In the genomic region with DNA sequence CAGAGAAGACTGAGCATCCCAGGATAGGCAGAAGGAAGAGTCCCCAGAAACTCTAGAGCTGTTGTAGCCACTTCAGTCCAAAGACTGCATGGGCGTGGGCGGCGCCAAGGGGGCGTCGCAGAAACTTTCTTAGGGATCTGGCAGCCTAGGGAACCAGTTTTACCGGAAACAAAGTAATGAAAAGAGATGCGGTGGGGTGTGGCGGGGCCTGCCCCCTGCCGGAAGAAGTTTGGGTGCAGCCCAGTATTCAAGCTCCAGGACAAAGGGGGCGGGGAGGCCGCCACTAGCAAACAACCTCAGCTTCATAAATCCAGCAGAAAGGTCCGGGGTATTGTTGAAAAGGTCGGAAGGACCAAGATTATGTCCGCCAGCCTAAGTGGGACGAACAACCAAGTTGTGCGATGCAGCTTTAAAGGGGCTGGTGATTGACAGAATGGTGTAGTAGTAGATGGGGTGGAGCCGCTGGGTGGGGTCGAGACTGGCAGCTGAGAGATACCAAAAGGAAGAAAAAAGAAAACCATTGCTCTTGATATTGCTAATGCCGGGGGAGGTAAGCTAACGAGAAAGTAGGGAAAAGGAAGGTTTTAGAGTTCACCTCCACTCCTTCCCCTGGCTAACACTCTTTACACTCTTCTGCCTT, we compare ENCODE assay signal across 8 cellular contexts.
DNase-seq lines count a peak whose midpoint lies in the region; ATAC-seq, FAIRE-seq and TF ChIP-seq lines count a peak whose summit lies in the region.

No MANE protein-coding gene starts in this region.

- H3K36me3 ChIP-seq in CD4-positive, CD25-positive, alpha-beta regulatory T cell (ENCODE audit: control insufficient read depth, insufficient read depth, low read length) = no peaks in the 10 kb centered on the region
- H3K36me3 ChIP-seq in K562 (ENCODE audit: control insufficient read depth, insufficient read depth, low read length) = no peaks in the 10 kb centered on the region

- POLR2A ChIA-PET in T-cell (lab: Charles Lee) (no interaction called here), K562 (lab: Yijun Ruan, JAX) (no interaction called here)

- H3K27me3 Mint-ChIP-seq in CD4-positive, CD25-positive, alpha-beta regulatory T cell = no peaks in the 10 kb centered on the region
- peaks cover 0 to 5% of the 10 kb centered on the region in 2 donors for H3K27me3 Mint-ChIP-seq in T-cell

- TF ChIP-seq EP300 in K562 (IDR thresholded peaks at IDR 0.05; ENCODE audit: low read length) = no peak

- BruUV-seq in K562 (replicated peaks; lab: Mats Ljungman, UMichigan) = no TSS peak

- TF ChIP-seq RAD21 in K562 (CRISPR knock-in tag; conservative IDR thresholded peaks at IDR 0.05 in 1 of 2, IDR thresholded peaks at IDR 0.05 in 1 of 2) = no peak

- H3K4me1 ChIP-seq in CD4-positive, CD25-positive, alpha-beta regulatory T cell (ENCODE audit: control insufficient read depth, insufficient read depth, low read length, poor library complexity, severe bottlenecking) = peaks cover 3% of the 10 kb centered on the region
- no peaks in the 10 kb centered on the region for H3K4me1 ChIP-seq in K562 (replicated peaks in 1 of 2; ENCODE audit: control insufficient read depth in 2 of 2, insufficient read depth in 2 of 2, low read length in 2 of 2)

- no peaks in the 10 kb centered on the region for H3K36me3 Mint-ChIP-seq in CD4-positive, CD25-positive, alpha-beta regulatory T cell
- no peaks in the 10 kb centered on the region for H3K36me3 Mint-ChIP-seq in T-cell

- peak overlapping the region; percentile 68 for H2AFZ ChIP-seq in K562 (ENCODE audit: low read depth, low read length)

- peaks cover 4 to 32% (median 11%) of the 10 kb centered on the region in 4 donors for H3K4me1 Mint-ChIP-seq in CD4-positive, CD25-positive, alpha-beta regulatory T cell
- peaks cover 10 to 28% (median 10%) of the 10 kb centered on the region in 3 donors for H3K4me1 Mint-ChIP-seq in T-cell

- no peak overlapping the region for H3K9ac ChIP-seq in K562 (ENCODE audit: insufficient read depth in 1 of 2, low read depth in 2 of 2, low read length in 2 of 2)

- no peak for FAIRE-seq in K562 (lab: Jason Lieb, UNC)

- peak in 2 of 3 experiments; percentile 32 to 37; a peak in 4 of 6 replicates for TF ChIP-seq CTCF in K562 (IDR thresholded peaks at IDR 0.05 in 2 of 3, conservative IDR thresholded peaks at IDR 0.05 in 1 of 3; ENCODE audit: insufficient read depth in 2 of 3, low read depth in 1 of 3, low read length in 3 of 3)

- peak; percentile 72 to 78 for ATAC-seq in CD4-positive, CD25-positive, alpha-beta regulatory T cell (ENCODE audit: low read depth in 2 of 2)
- ATAC-seq in GM19351 (IDR thresholded peaks at IDR 0.05; ENCODE audit: unreplicated experiment) = peak; percentile 78
- peak; percentile 70 for ATAC-seq in HG03439 (IDR thresholded peaks at IDR 0.05; ENCODE audit: unreplicated experiment)
- peak; percentile 71 to 83 (median 75) for ATAC-seq in T-cell (replicated peaks in 1 of 4)
- ATAC-seq in K562 = peak; percentile 89

- peak overlapping the region; percentile 46 for H3K4me2 ChIP-seq in K562 (ENCODE audit: insufficient read depth, low read length)

- no peaks in the 10 kb centered on the region for H3K27me3 ChIP-seq in CD4-positive, CD25-positive, alpha-beta regulatory T cell (ENCODE audit: control insufficient read depth, insufficient read depth, low read length)
- no peaks in the 10 kb centered on the region for H3K27me3 ChIP-seq in K562 (ENCODE audit: control insufficient read depth in 2 of 2, insufficient read depth in 2 of 2, low read length in 2 of 2)

- intact Hi-C loops in K562 (cut with micrococcal nuclease) = no loop called here

- CTCF ChIA-PET in T-cell (lab: Charles Lee) (no interaction called here), K562 (lab: Yijun Ruan, JAX; ENCODE audit: low intra/inter-chr PET ratio) (no interaction called here)

- H3K9me1 ChIP-seq in K562 (ENCODE audit: control insufficient read depth, insufficient read depth, low read length) = no peaks in the 10 kb centered on the region

- no peaks in the 10 kb centered on the region for H3K9me3 Mint-ChIP-seq in CD4-positive, CD25-positive, alpha-beta regulatory T cell
- peaks cover 0 to under 1% (median 0%) of the 10 kb centered on the region in 3 donors for H3K9me3 Mint-ChIP-seq in T-cell

- no peaks in the 10 kb centered on the region for H3K79me2 ChIP-seq in K562 (ENCODE audit: control insufficient read depth, insufficient read depth, low read length)

- peak overlapping the region; percentile 91 for H3K4me3 ChIP-seq in CD4-positive, CD25-positive, alpha-beta regulatory T cell (ENCODE audit: low read depth, low read length)
- H3K4me3 ChIP-seq in K562 = peak overlapping the region; percentile 36

- H3K9me3 ChIP-seq in CD4-positive, CD25-positive, alpha-beta regulatory T cell (ENCODE audit: control insufficient read depth in 2 of 2, low read length in 2 of 2) = no peaks in the 10 kb centered on the region
- H3K9me3 ChIP-seq in K562 (replicated peaks; ENCODE audit: control insufficient read depth, insufficient read depth, low read depth, low read length) = no peaks in the 10 kb centered on the region

- peak overlapping the region; percentile 33 for H3K27ac ChIP-seq in CD4-positive, CD25-positive, alpha-beta regulatory T cell (ENCODE audit: insufficient read depth, low read length, poor library complexity, severe bottlenecking)
- H3K27ac ChIP-seq in K562 (ENCODE audit: extremely low read depth, low read depth, low read length) = no peak overlapping the region

- no peak for TF ChIP-seq POLR2A in K562 (conservative IDR thresholded peaks at IDR 0.05)

- in situ Hi-C loops in K562 (cut with MboI) = no loop called here

- H3K4me3 Mint-ChIP-seq in CD4-positive, CD25-positive, alpha-beta regulatory T cell = peak overlapping the region; percentile 93 to 96 (median 94)
- H3K4me3 Mint-ChIP-seq in T-cell = peak overlapping the region; percentile 78 to 94 (median 83)

- peak; percentile 15 to 71 (median 41) for DNase-seq in CD4-positive, CD25-positive, alpha-beta regulatory T cell
- DNase-seq in T-cell (peak in 33 of 34 experiments; percentile 6 to 52 (median 26)), K562 (ENCODE audit: extremely low read depth in 1 of 4, low spot score in 3 of 4) (peak; percentile 25 to 31 (median 28)), inferior parietal cortex (ENCODE audit: extremely low spot score) (peak; percentile 4)
- peak; percentile 2 to 20 for DNase-seq in stimulated activated CD4-positive, alpha-beta T cell treated with anti-CD3 and anti-CD28 coated beads, Interleukin-15, amount 100 ng/mL, for 1 hour (ENCODE audit: low read depth in 1 of 2, low spot score in 1 of 2)
- no peak for DNase-seq in NK-92 treated with Interleukin-12 subunit alpha and Interleukin-12 subunit beta, amount 100 ng/mL, for 24 hours (lab: John Stamatoyannopoulos, UW)

- peak overlapping the region; percentile 74 to 87 (median 86) for H3K27ac Mint-ChIP-seq in CD4-positive, CD25-positive, alpha-beta regulatory T cell
- H3K27ac Mint-ChIP-seq in T-cell = peak overlapping the region; percentile 87 to 88

- 0% methylated on average over 18 of the region's 20 CpGs for WGBS in K562 (ENCODE audit: insufficient coverage, low coverage, missing lambda C conversion rate)

- no peaks in the 10 kb centered on the region for H4K20me1 ChIP-seq in K562 (replicated peaks; ENCODE audit: control insufficient read depth, insufficient read depth, low read length)

TF ChIP-seq in K562, 482 proteins besides CTCF, POLR2A, EP300 and RAD21 (continues in another document):
- TF ChIP-seq, protein P1, sequence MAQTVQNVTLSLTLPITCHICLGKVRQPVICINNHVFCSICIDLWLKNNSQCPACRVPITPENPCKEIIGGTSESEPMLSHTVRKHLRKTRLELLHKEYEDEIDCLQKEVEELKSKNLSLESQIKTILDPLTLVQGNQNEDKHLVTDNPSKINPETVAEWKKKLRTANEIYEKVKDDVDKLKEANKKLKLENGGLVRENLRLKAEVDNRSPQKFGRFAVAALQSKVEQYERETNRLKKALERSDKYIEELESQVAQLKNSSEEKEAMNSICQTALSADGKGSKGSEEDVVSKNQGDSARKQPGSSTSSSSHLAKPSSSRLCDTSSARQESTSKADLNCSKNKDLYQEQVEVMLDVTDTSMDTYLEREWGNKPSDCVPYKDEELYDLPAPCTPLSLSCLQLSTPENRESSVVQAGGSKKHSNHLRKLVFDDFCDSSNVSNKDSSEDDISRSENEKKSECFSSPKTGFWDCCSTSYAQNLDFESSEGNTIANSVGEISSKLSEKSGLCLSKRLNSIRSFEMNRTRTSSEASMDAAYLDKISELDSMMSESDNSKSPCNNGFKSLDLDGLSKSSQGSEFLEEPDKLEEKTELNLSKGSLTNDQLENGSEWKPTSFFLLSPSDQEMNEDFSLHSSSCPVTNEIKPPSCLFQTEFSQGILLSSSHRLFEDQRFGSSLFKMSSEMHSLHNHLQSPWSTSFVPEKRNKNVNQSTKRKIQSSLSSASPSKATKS (CRISPR knock-in tag; IDR thresholded peaks at IDR 0.05) = no peak
- 0 out of 2 replicates have a peak, but pooled peaks have one; percentile 19 for TF ChIP-seq ELF1 (tag; IDR thresholded peaks at IDR 0.05)
- peak in 1 of 2 experiments; percentile 65 for TF ChIP-seq NCOA2 (IDR thresholded peaks at IDR 0.05; ENCODE audit: partially characterized antibody in 2 of 2)
- no peak for TF ChIP-seq ZNF146 (CRISPR knock-in tag; IDR thresholded peaks at IDR 0.05; ENCODE audit: unreplicated experiment)
- no peak for TF ChIP-seq ZFP30 (CRISPR knock-in tag; IDR thresholded peaks at IDR 0.05; ENCODE audit: borderline replicate concordance)
- no peak for TF ChIP-seq JUNB (CRISPR knock-in tag; conservative IDR thresholded peaks at IDR 0.05)
- no peak for TF ChIP-seq MAFF (IDR thresholded peaks at IDR 0.05; ENCODE audit: low read length)
- no peak for TF ChIP-seq SRSF1 (IDR thresholded peaks at IDR 0.05; ENCODE audit: low read depth, low read length)
- no peak for TF ChIP-seq RHOXF2B (CRISPR knock-in tag; conservative IDR thresholded peaks at IDR 0.05)
- TF ChIP-seq IRF2 (CRISPR knock-in tag; IDR thresholded peaks at IDR 0.05) = no peak
- no peak for TF ChIP-seq NFE2 (IDR thresholded peaks at IDR 0.05; ENCODE audit: low read depth)
- no peak for TF ChIP-seq THAP7 (CRISPR knock-in tag; IDR thresholded peaks at IDR 0.05)
